ENCODE assay signal across 24 cellular contexts in genomic region chr11:71301858-71302533, GRCh38. TPM values are rescaled to one million over a fixed set of nuclear protein-coding genes. Genes with fewer than 3 reads are reported as not detected.
A peak's percentile ranks its signal among the peaks of the same experiment; 100 is the strongest.
DNase-seq lines count a peak whose midpoint lies in the region; FAIRE-seq and TF ChIP-seq lines count a peak whose summit lies in the region.
"Had no signal": no experiment of that assay in that cellular context is flagged by ENCODE, and none has a peak within 500 bp of the region (broad histone marks: within the 10 kb centered on the region; RNA-seq: fewer than 3 reads in every experiment).

No MANE protein-coding gene starts in this region.

- DNase-seq in ELF-1 (ENCODE audit: low read depth, low spot score), result peak; percentile 2
- no peak for DNase-seq in PC-9
- peak; percentile 57 for DNase-seq in kidney
- DNase-seq in posterior vena cava (ENCODE audit: low spot score), result peak; percentile 54
- DNase-seq in dermis blood vessel endothelial cell, result no peak
- no peak for DNase-seq in NCI-H2227 (lab: John Stamatoyannopoulos, UW; ENCODE audit: unreplicated experiment)
- DNase-seq in Calu3, result no peak
- DNase-seq: activated CD4-positive, alpha-beta T cell treated with anti-CD3 and anti-CD28 coated beads, Interleukin-2, amount 50 U/mL, for 48 hours; activated naive CD8-positive, alpha-beta T cell treated with anti-CD3 and anti-CD28 coated beads, Interleukin-2, amount 10 ng/mL, durations not matched to agents 7 days and 5 days; activated T-cell treated with anti-CD3 and anti-CD28 coated beads, Interleukin-2, amount 50 U/mL, for 4 hours; body of pancreas; DMS79; foreskin keratinocyte; hippocampal formation; NCI-H82; stimulated activated CD4-positive, alpha-beta T cell treated with anti-CD3 and anti-CD28 coated beads, Interleukin-4, amount 100 ng/mL, for 24 hours; T-helper 2 cell had no signal

- CTCF ChIA-PET in PC-9 (lab: Charles Lee) (interaction anchor here (0.5 kb wide), 1 partner anchor 50 kb away, joined by 3 read pairs; the partner anchor contains the start of gene SHANK2), Calu3 (lab: Charles Lee) (interaction anchor here (0.7 kb wide), 1 partner anchor 46 kb away, joined by 5 read pairs; no protein-coding TSS in a partner anchor)

- BruUV-seq in PC-9 (replicated peaks; lab: Mats Ljungman, UMichigan) (no TSS peak), Calu3 (replicated peaks; lab: Mats Ljungman, UMichigan) (no TSS peak)

- intact Hi-C loops in PC-9 (cut with micrococcal nuclease; ENCODE audit: unreplicated experiment) (no loop called here), kidney (cut with DNase I) (no loop called here), posterior vena cava (cut with DNase I) (no loop called here), Calu3 (cut with micrococcal nuclease; ENCODE audit: unreplicated experiment) (no loop called here)

- TF ChIP-seq CTCF in PC-9 (conservative IDR thresholded peaks at IDR 0.05) (no peak), kidney (IDR thresholded peaks at IDR 0.05; ENCODE audit: borderline replicate concordance, extremely low read depth, insufficient read depth) (no peak), Calu3 (IDR thresholded peaks at IDR 0.05; ENCODE audit: unreplicated experiment) (no peak)

- no peak overlapping the region for H3K9ac ChIP-seq in kidney (ENCODE audit: low read length in 2 of 2)

- peaks cover 49% of the 10 kb centered on the region for H3K4me1 ChIP-seq in PC-9 (replicated peaks; ENCODE audit: insufficient read depth)
- H3K4me1 ChIP-seq in kidney (ENCODE audit: control insufficient read depth in 1 of 2, insufficient read depth in 1 of 2, low read depth in 1 of 2, low read length in 2 of 2), result no peaks in the 10 kb centered on the region
- H3K4me1 ChIP-seq: foreskin keratinocyte, prostate gland had no signal

- H3K4me1 Mint-ChIP-seq in Calu3 (ENCODE audit: low read depth, unreplicated experiment), result peaks cover 50% of the 10 kb centered on the region
- H3K4me1 Mint-ChIP-seq: activated naive CD8-positive, alpha-beta T cell treated with anti-CD3 and anti-CD28 coated beads, Interleukin-2, amount 10 ng/mL, durations not matched to agents 7 days and 5 days had no signal

- H3F3A ChIP-seq in PC-9 (ENCODE audit: insufficient read depth, low read depth), result peaks cover 34% of the 10 kb centered on the region

- H3K79me2 ChIP-seq in PC-9 (ENCODE audit: low read depth), result no peaks in the 10 kb centered on the region

- FAIRE-seq in kidney (lab: Jason Lieb, UNC), result no peak
- FAIRE-seq: islet of Langerhans had no signal

- H3K36me3 ChIP-seq in PC-9 (ENCODE audit: low read depth) (no peaks in the 10 kb centered on the region), kidney (ENCODE audit: control insufficient read depth in 1 of 2, insufficient read depth in 2 of 2, low read length in 2 of 2) (no peaks in the 10 kb centered on the region)
- H3K36me3 ChIP-seq: prostate gland, SJSA1 had no signal

- no peak overlapping the region for H2AFZ ChIP-seq in PC-9

- no peaks in the 10 kb centered on the region for H3K27me3 Mint-ChIP-seq in Calu3 (ENCODE audit: unreplicated experiment)

- H3K27ac Mint-ChIP-seq in Calu3 (ENCODE audit: unreplicated experiment), result no peak overlapping the region
- H3K27ac Mint-ChIP-seq: activated naive CD8-positive, alpha-beta T cell treated with anti-CD3 and anti-CD28 coated beads, Interleukin-2, amount 10 ng/mL, durations not matched to agents 7 days and 5 days; CD8-positive, alpha-beta T cell; nephron; WTC11 had no signal

- no peaks in the 10 kb centered on the region for H3K9me2 ChIP-seq in PC-9 (ENCODE audit: insufficient read depth)

- H3K4me2 ChIP-seq in PC-9, result peak overlapping the region; percentile 18; the same call in 1 of the 2 replicates
- H3K4me2 ChIP-seq: smooth muscle cell had no signal

- no peak overlapping the region for H3K27ac ChIP-seq in PC-9
- no peak overlapping the region for H3K27ac ChIP-seq in kidney (ENCODE audit: low read depth in 2 of 2, low read length in 2 of 2)
- H3K27ac ChIP-seq: body of pancreas, foreskin keratinocyte, prostate gland, SJSA1 had no signal

- peaks cover 12% of the 10 kb centered on the region for H3K36me3 Mint-ChIP-seq in Calu3 (ENCODE audit: insufficient read depth, unreplicated experiment)
- H3K36me3 Mint-ChIP-seq: activated naive CD8-positive, alpha-beta T cell treated with anti-CD3 and anti-CD28 coated beads, Interleukin-2, amount 10 ng/mL, durations not matched to agents 7 days and 5 days; CD8-positive, alpha-beta T cell; WTC11 had no signal

- H4K20me1 ChIP-seq in PC-9 (ENCODE audit: insufficient read depth), result no peaks in the 10 kb centered on the region

- POLR2A ChIA-PET in PC-9 (lab: Charles Lee; ENCODE audit: unreplicated experiment), result no interaction called here

- H3K9me3 Mint-ChIP-seq in Calu3 (ENCODE audit: low read depth, unreplicated experiment), result peaks cover 3% of the 10 kb centered on the region
- H3K9me3 Mint-ChIP-seq: activated naive CD8-positive, alpha-beta T cell treated with anti-CD3 and anti-CD28 coated beads, Interleukin-2, amount 10 ng/mL, durations not matched to agents 7 days and 5 days; activated T-cell treated with anti-CD3 and anti-CD28 coated beads, Interleukin-2, amount 50 U/mL, for 4 hours; CD8-positive, alpha-beta T cell; nephron had no signal

- H3K27me3 ChIP-seq in PC-9 (ENCODE audit: insufficient read depth, low read depth), result no peaks in the 10 kb centered on the region
- H3K27me3 ChIP-seq: body of pancreas, foreskin keratinocyte, SJSA1 had no signal

- H3K4me3 Mint-ChIP-seq in Calu3 (ENCODE audit: low read depth, unreplicated experiment), result no peak overlapping the region
- H3K4me3 Mint-ChIP-seq: activated naive CD8-positive, alpha-beta T cell treated with anti-CD3 and anti-CD28 coated beads, Interleukin-2, amount 10 ng/mL, durations not matched to agents 7 days and 5 days; activated T-cell treated with anti-CD3 and anti-CD28 coated beads, Interleukin-2, amount 50 U/mL, for 4 hours; CD8-positive, alpha-beta T cell; nephron; WTC11 had no signal

- H3K9me3 ChIP-seq in PC-9 (ENCODE audit: insufficient read depth, low read depth) (no peaks in the 10 kb centered on the region), kidney (ENCODE audit: control insufficient read depth in 1 of 2, low read length in 2 of 2) (no peaks in the 10 kb centered on the region)
- H3K9me3 ChIP-seq: body of pancreas, prostate gland, SJSA1 had no signal

- H3K4me3 ChIP-seq in PC-9, result no peak overlapping the region
- no peak overlapping the region for H3K4me3 ChIP-seq in kidney (ENCODE audit: low read length in 2 of 2)
- H3K4me3 ChIP-seq: body of pancreas, prostate gland, SJSA1, smooth muscle cell had no signal

RNA-seq across cellular contexts. Expression of gene SHANK2, which starts 49.6 kb away (rescaled TPM):
- total RNA-seq in PC-9 (2021), result 49.2 and 50.5 TPM in 2 replicates
- total RNA-seq in kidney, result 57.8 TPM
- 4.0 TPM for polyA plus RNA-seq in kidney (ENCODE audit: insufficient read depth, low read depth, low replicate concordance)
- total RNA-seq in posterior vena cava, result under 1 TPM; 0.51 to 0.67 TPM
- total RNA-seq in dermis blood vessel endothelial cell, result 0.37 and 0.68 TPM in 2 replicates
- 109 and 118 TPM in 2 replicates for total RNA-seq in Calu3 (2022)
- total RNA-seq: activated naive CD8-positive, alpha-beta T cell treated with anti-CD3 and anti-CD28 coated beads, Interleukin-2, amount 10 ng/mL, durations not matched to agents 7 days and 5 days; CD8-positive, alpha-beta T cell had no signal

Comparison
In these comparisons a context has a peak if more than half of its experiments do, and no peak if none do; other contexts are left out.
1. DNase-seq: peak in ELF-1 (single experiment), kidney (single experiment) and posterior vena cava (single experiment); none in PC-9 (0 of 2), dermis blood vessel endothelial cell (single experiment), NCI-H2227 (single experiment) and Calu3 (single experiment).
2. RNA of gene SHANK2, which starts 49.6 kb away (total RNA-seq): 109 to 118 TPM in Calu3, 57.8 TPM in kidney (single experiment) and 49.2 to 50.5 TPM in PC-9; 0.37 to 0.68 TPM in dermis blood vessel endothelial cell and 0.51 to 0.67 TPM in posterior vena cava; every median in the first group is over 10 times any median in the second.